Comparison of ENCODE assay signal across 1 cellular context in genomic region chr7:102061981-102062390, GRCh38.
TF ChIP-seq lines count a peak whose summit lies in the region.

No MANE protein-coding gene starts in this region.

TF ChIP-seq in A549, 52 proteins besides CTCF, POLR2A, EP300 and RAD21 (continued from another document):
- TF ChIP-seq USF2 (IDR thresholded peaks at IDR 0.05) (no peak), ZC3H11A (IDR thresholded peaks at IDR 0.05) (no peak), FOXS1 (CRISPR knock-in tag; IDR thresholded peaks at IDR 0.05) (no peak), ZNF302 (CRISPR knock-in tag; IDR thresholded peaks at IDR 0.05) (no peak), KDM5A (IDR thresholded peaks at IDR 0.05) (no peak), SREBF2 (IDR thresholded peaks at IDR 0.05) (no peak), ZFP36 (IDR thresholded peaks at IDR 0.05; ENCODE audit: borderline replicate concordance, partially characterized antibody) (no peak), CBX2 (IDR thresholded peaks at IDR 0.05; ENCODE audit: borderline replicate concordance, low read depth) (no peak)
